In the genomic region with DNA sequence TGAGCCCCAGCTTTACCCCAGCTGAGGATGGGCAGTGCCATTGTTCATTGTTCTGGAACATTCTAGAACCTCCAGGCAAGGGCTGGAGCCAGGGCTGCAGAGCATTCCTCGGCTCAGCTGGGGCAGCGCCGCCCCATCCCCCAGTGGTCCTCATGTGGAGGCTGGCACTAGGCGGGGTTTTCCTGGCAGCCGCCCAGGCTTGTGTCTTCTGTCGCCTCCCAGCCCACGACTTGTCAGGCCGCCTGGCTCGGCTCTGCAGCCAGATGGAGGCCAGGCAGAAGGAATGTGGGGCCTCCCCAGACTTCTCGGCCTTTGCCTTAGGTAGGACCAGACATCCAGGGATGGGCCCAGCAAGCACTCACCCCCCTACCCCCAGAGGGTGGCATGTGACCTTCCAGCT, we compare ENCODE assay signal across 8 cellular contexts. TPM values are rescaled to one million over a fixed set of nuclear protein-coding genes. Genes with fewer than 3 reads are reported as not detected.
DNase-seq lines count a peak whose midpoint lies in the region; ATAC-seq, FAIRE-seq and TF ChIP-seq lines count a peak whose summit lies in the region.

Gene TMEM95, plus strand, starts transcription at position 104 of the 400 bp plus-strand sequence. Its CDS starts 49 bp downstream, at position 153.

- POLR2A ChIA-PET in SK-N-SH (lab: Yijun Ruan, JAX): interaction anchor here (0.9 to 2.0 kb wide), 2 partner anchors 25 to 206 kb away, joined by 3 to 5 read pairs; no protein-coding TSS in a partner anchor

- H3K27ac ChIP-seq in SK-N-SH (ENCODE audit: low read depth in 2 of 2, low read length in 1 of 2): peak within 1 kb of the TSS in 1 of 2 experiments; percentile 29; a peak in 1 of 4 replicates
- H3K27ac ChIP-seq in keratinocyte (ENCODE audit: control insufficient read depth, insufficient read depth, low read length): peak within 1 kb of the TSS; percentile 88
- peak within 1 kb of the TSS; percentile 2 for H3K27ac ChIP-seq in stomach smooth muscle (ENCODE audit: low read length)

- H3K4me3 ChIP-seq in SK-N-SH (ENCODE audit: low read depth in 2 of 2, low read length in 1 of 2): peak within 1 kb of the TSS in 1 of 2 experiments; percentile 7; a peak in 2 of 4 replicates
- H3K4me3 ChIP-seq in keratinocyte (ENCODE audit: control insufficient read depth in 2 of 3, extremely low read depth in 1 of 3, insufficient read depth in 2 of 3, low read depth in 1 of 3, low read length in 3 of 3): peak within 1 kb of the TSS; percentile 45 to 58 (median 54)
- H3K4me3 ChIP-seq in stomach smooth muscle (ENCODE audit: low read length in 2 of 2): peak within 1 kb of the TSS in 1 of 2 donors; percentile 29

- no peaks in the 10 kb centered on the region for H3K9me1 ChIP-seq in keratinocyte (ENCODE audit: control insufficient read depth, extremely low read depth, insufficient read depth, low read length)

- H3K9me3 ChIP-seq in SK-N-SH (no peaks in the 10 kb centered on the region), keratinocyte (ENCODE audit: control insufficient read depth, low read depth, low read length) (no peaks in the 10 kb centered on the region), stomach smooth muscle (ENCODE audit: control insufficient read depth in 2 of 2, low read length in 2 of 2) (no peaks in the 10 kb centered on the region)

- H3K4me2 ChIP-seq in SK-N-SH (peak within 1 kb of the TSS; percentile 100), keratinocyte (ENCODE audit: control insufficient read depth, extremely low read depth, insufficient read depth, low read depth, low read length) (peak within 1 kb of the TSS; percentile 95)

- peak in 1 of 2 experiments; percentile 88; a peak in 2 of 4 replicates for TF ChIP-seq EP300 in SK-N-SH (IDR thresholded peaks at IDR 0.05; ENCODE audit: borderline replicate concordance in 1 of 2, low read depth in 1 of 2, low read length in 1 of 2)

- peaks cover 38% of the 10 kb centered on the region for H3K79me2 ChIP-seq in SK-N-SH (ENCODE audit: insufficient read depth)
- peaks cover 23% of the 10 kb centered on the region for H3K79me2 ChIP-seq in keratinocyte (ENCODE audit: control insufficient read depth, insufficient read depth, low read length)

- H3F3A ChIP-seq in SK-N-SH (replicated peaks; ENCODE audit: insufficient read depth): peaks cover 5% of the 10 kb centered on the region

- H2AFZ ChIP-seq in SK-N-SH (ENCODE audit: low read depth): no peak within 1 kb of the TSS
- H2AFZ ChIP-seq in keratinocyte (ENCODE audit: control insufficient read depth, low read length): no peak within 1 kb of the TSS

- no CpG with 5 or more reads among the region's 10 CpGs for WGBS in SK-N-SH (ENCODE audit: low lambda C conversion rate)

- dilution Hi-C loops in keratinocyte (cut with MboI; ENCODE audit: extremely low pct_ligation_motif_present, low sequenced_read_pairs): no loop called here

- TF ChIP-seq RAD21 in SK-N-SH (IDR thresholded peaks at IDR 0.05; ENCODE audit: low read length): no peak

- CTCF ChIA-PET in SK-N-SH (lab: Yijun Ruan, JAX): interaction anchor here (0.8 to 5.2 kb wide), 17 partner anchors 10 to 333 kb away, joined by 3 to 52 read pairs (median 16); partner anchors contain the start of genes NEURL4, NLGN2, PLSCR3 and POLR2A

- H3K9me2 ChIP-seq in SK-N-SH: no peaks in the 10 kb centered on the region

- H3K27me3 ChIP-seq in SK-N-SH (ENCODE audit: insufficient read depth) (no peaks in the 10 kb centered on the region), keratinocyte (ENCODE audit: control insufficient read depth, extremely low read depth, insufficient read depth, low read length) (no peaks in the 10 kb centered on the region), stomach smooth muscle (ENCODE audit: control insufficient read depth in 1 of 2, insufficient read depth in 2 of 2, low read length in 2 of 2) (peaks cover 0 to 3% of the 10 kb centered on the region in 2 donors)

- no peak within 1 kb of the TSS for H3K9ac ChIP-seq in SK-N-SH
- peak within 1 kb of the TSS; percentile 69 for H3K9ac ChIP-seq in keratinocyte (ENCODE audit: control insufficient read depth, extremely low read depth, insufficient read depth, low read length)
- H3K9ac ChIP-seq in stomach smooth muscle (ENCODE audit: low read length in 2 of 2): peak within 1 kb of the TSS in 1 of 2 donors; percentile 13

- no peak for ATAC-seq in SK-N-SH treated with all-trans-retinoic acid at 6 μM for 48 hours

- no peaks in the 10 kb centered on the region for H3K36me3 ChIP-seq in SK-N-SH (replicated peaks in 1 of 2; ENCODE audit: control insufficient read depth in 1 of 2, insufficient read depth in 2 of 2, low read length in 1 of 2)
- no peaks in the 10 kb centered on the region for H3K36me3 ChIP-seq in keratinocyte (ENCODE audit: control insufficient read depth in 2 of 2, extremely low read depth in 1 of 2, insufficient read depth in 2 of 2, low read length in 2 of 2)
- no peaks in the 10 kb centered on the region for H3K36me3 ChIP-seq in stomach smooth muscle (ENCODE audit: control insufficient read depth in 2 of 2, insufficient read depth in 2 of 2, low read length in 2 of 2)

- no peak for FAIRE-seq in keratinocyte (lab: Jason Lieb, UNC)

- H3K4me1 ChIP-seq in SK-N-SH (ENCODE audit: control insufficient read depth in 1 of 2, insufficient read depth in 2 of 2, low read depth in 1 of 2, low read length in 1 of 2): peaks cover 13 to 44% of the 10 kb centered on the region in 2 experiments; a peak in 2 of 4 replicates
- peaks cover 36% of the 10 kb centered on the region for H3K4me1 ChIP-seq in keratinocyte (ENCODE audit: control insufficient read depth, extremely low read depth, insufficient read depth, low read length)
- H3K4me1 ChIP-seq in stomach smooth muscle (ENCODE audit: control insufficient read depth, insufficient read depth, low read length): peaks cover 47% of the 10 kb centered on the region

- TF ChIP-seq CTCF in SK-N-SH (IDR thresholded peaks at IDR 0.05): no peak
- no peak for TF ChIP-seq CTCF in keratinocyte (optimal IDR thresholded peaks at IDR 0.05 in 1 of 3, IDR thresholded peaks at IDR 0.05 in 1 of 3, conservative IDR thresholded peaks at IDR 0.05 in 1 of 3; ENCODE audit: extremely low read depth in 1 of 3, insufficient read depth in 2 of 3, low read length in 3 of 3)

- no peaks in the 10 kb centered on the region for H4K20me1 ChIP-seq in SK-N-SH (ENCODE audit: insufficient read depth)
- no peaks in the 10 kb centered on the region for H4K20me1 ChIP-seq in keratinocyte (ENCODE audit: control insufficient read depth, extremely low read depth, insufficient read depth, low read length)

- DNase-seq in SK-N-SH (no peak), anterior cingulate cortex (lab: John Stamatoyannopoulos, UW) (peak in 49 of 58 donors; percentile 15 to 93 (median 61)), keratinocyte (ENCODE audit: low read depth, low spot score) (no peak), NK-92 (lab: John Stamatoyannopoulos, UW; ENCODE audit: unreplicated experiment) (no peak), mesenteric fat pad (ENCODE audit: low spot score) (no peak), NCI-H2029 treated with DMSO at 0.1 percent for 48 hours (lab: John Stamatoyannopoulos, UW) (no peak)

TF ChIP-seq in SK-N-SH, 30 proteins besides CTCF, POLR2A, EP300 and RAD21:
- no peak for TF ChIP-seq SMC3 (IDR thresholded peaks at IDR 0.05; ENCODE audit: low read depth, low read length)
- 0 out of 2 replicates have a peak, but pooled peaks have one; percentile 15 for TF ChIP-seq POLR2AphosphoS5 (IDR thresholded peaks at IDR 0.05; ENCODE audit: low read depth, low read length)
- no peak for TF ChIP-seq GATA2 (CRISPR knock-in tag; IDR thresholded peaks at IDR 0.05)
- peak; percentile 66 for TF ChIP-seq CHD2 (IDR thresholded peaks at IDR 0.05; ENCODE audit: low read length, partially characterized antibody)
- TF ChIP-seq MXI1 (IDR thresholded peaks at IDR 0.05; ENCODE audit: low read depth, low read length): 0 out of 2 replicates have a peak, but pooled peaks have one; percentile 31
- TF ChIP-seq NFIC (IDR thresholded peaks at IDR 0.05; ENCODE audit: borderline replicate concordance): peak; percentile 25; the same call in 1 of the 2 replicates

TF ChIP-seq in SK-N-SH treated with all-trans-retinoic acid at 6 μM for 48 hours, 23 proteins besides CTCF, POLR2A, EP300 and RAD21 (continues in another document):
- TF ChIP-seq ESRRG (CRISPR knock-in tag; IDR thresholded peaks at IDR 0.05): no peak
- no peak for TF ChIP-seq ZFP30 (CRISPR knock-in tag; IDR thresholded peaks at IDR 0.05)
- no peak for TF ChIP-seq GLIS3 (CRISPR knock-in tag; IDR thresholded peaks at IDR 0.05)
- no peak for TF ChIP-seq ZNF70 (CRISPR knock-in tag; IDR thresholded peaks at IDR 0.05)
- no peak for TF ChIP-seq PPARA (CRISPR knock-in tag; IDR thresholded peaks at IDR 0.05; ENCODE audit: borderline replicate concordance)
- TF ChIP-seq RARB (CRISPR knock-in tag; IDR thresholded peaks at IDR 0.05): no peak
- no peak for TF ChIP-seq ZC3H10 (CRISPR knock-in tag; IDR thresholded peaks at IDR 0.05)
- TF ChIP-seq SNAI2 (CRISPR knock-in tag; IDR thresholded peaks at IDR 0.05): no peak
- TF ChIP-seq BACH2 (CRISPR knock-in tag; IDR thresholded peaks at IDR 0.05; ENCODE audit: borderline replicate concordance): no peak
- TF ChIP-seq TOX (CRISPR knock-in tag; IDR thresholded peaks at IDR 0.05; ENCODE audit: borderline replicate concordance): no peak
- TF ChIP-seq ISL1 (CRISPR knock-in tag; IDR thresholded peaks at IDR 0.05): no peak
- TF ChIP-seq ZNF8 (CRISPR knock-in tag; IDR thresholded peaks at IDR 0.05): no peak
- no peak for TF ChIP-seq TCF4 (CRISPR knock-in tag; IDR thresholded peaks at IDR 0.05; ENCODE audit: borderline replicate concordance)
- TF ChIP-seq ZNF565 (CRISPR knock-in tag; conservative IDR thresholded peaks at IDR 0.05; ENCODE audit: low read depth): no peak

RNA-seq across cellular contexts. Expression of gene TMEM95, which starts in this region (rescaled TPM):
- not detected in 2 replicates for polyA plus RNA-seq in SK-N-SH (2012; rRNA removed)
- not detected in 2 replicates for polyA plus RNA-seq in SK-N-SH (2012; cell fraction: cytosol; rRNA removed)
- polyA plus RNA-seq in SK-N-SH (2012; cell fraction: nucleus; rRNA removed): not detected in 2 replicates
- not detected in 3 replicates for polyA plus RNA-seq in keratinocyte
- polyA plus RNA-seq in keratinocyte (2011; ENCODE audit: low read depth): not detected
- not detected in 2 replicates for polyA plus RNA-seq in keratinocyte (2011; cell fraction: cytosol; rRNA removed)
- not detected in 2 replicates for polyA plus RNA-seq in keratinocyte (2011; cell fraction: nucleus; rRNA removed)
- not detected in 2 replicates for polyA plus RNA-seq in keratinocyte (2012; ENCODE audit: low replicate concordance)
- not detected in 3 replicates for polyA minus RNA-seq in keratinocyte
- not detected for polyA minus RNA-seq in keratinocyte (2011; cell fraction: cytosol; rRNA and poly(A)+ RNA removed)
- polyA minus RNA-seq in keratinocyte (2011; cell fraction: nucleus; rRNA and poly(A)+ RNA removed): not detected in 2 replicates
- total RNA-seq in mesenteric fat pad: not detected

Comparison
In these comparisons a context has a peak if more than half of its experiments do, and no peak if none do; other contexts are left out.
1. DNase-seq: peak in anterior cingulate cortex (49 of 58); none in SK-N-SH (single experiment), keratinocyte (single experiment), NK-92 (single experiment), mesenteric fat pad (single experiment) and NCI-H2029 treated with DMSO at 0.1 percent for 48 hours (single experiment).